ENCODE assay signal across 14 cellular contexts in genomic region chr2:176584333-176584732, GRCh38.
A peak's percentile ranks its signal among the peaks of the same experiment; 100 is the strongest.
DNase-seq lines count a peak whose midpoint lies in the region; ATAC-seq and TF ChIP-seq lines count a peak whose summit lies in the region.
"Had no signal": no experiment of that assay in that cellular context is flagged by ENCODE, and none has a peak within 500 bp of the region (broad histone marks: within the 10 kb centered on the region; RNA-seq: fewer than 3 reads in every experiment).

No MANE protein-coding gene starts in this region.

- H2BK15ac ChIP-seq in mesendoderm (replicated peaks; ENCODE audit: low read depth), result no peak overlapping the region

- H3K18ac ChIP-seq in mesendoderm (ENCODE audit: low read length), result peak overlapping the region; percentile 47

- H3K56ac ChIP-seq in mesendoderm (ENCODE audit: low read length), result no peak overlapping the region

- H3K79me1 ChIP-seq in mesendoderm (ENCODE audit: low read length), result no peaks in the 10 kb centered on the region

- no peaks in the 10 kb centered on the region for H3K9me2 ChIP-seq in PC-3 (replicated peaks; ENCODE audit: low read length)

- H3K4me3 ChIP-seq in PC-3 (ENCODE audit: low read length), result peak overlapping the region; percentile 59
- H3K4me3 ChIP-seq in epithelial cell of esophagus (ENCODE audit: low read length), result no peak overlapping the region
- H3K4me3 ChIP-seq in mesendoderm (ENCODE audit: low read length), result no peak overlapping the region
- H3K4me3 ChIP-seq in right atrium auricular region, result no peak overlapping the region
- H3K4me3 ChIP-seq: Peyer's patch had no signal

- H3K9me3 ChIP-seq in PC-3 (ENCODE audit: low read length), result no peaks in the 10 kb centered on the region
- H3K9me3 ChIP-seq in right atrium auricular region, result no peaks in the 10 kb centered on the region
- H3K9me3 ChIP-seq: Peyer's patch had no signal

- H3K79me2 ChIP-seq in PC-3 (ENCODE audit: low read length) (no peaks in the 10 kb centered on the region), mesendoderm (ENCODE audit: control insufficient read depth, insufficient read depth, low read length) (no peaks in the 10 kb centered on the region)

- H3K27ac ChIP-seq in PC-3 (ENCODE audit: low read length) (peak overlapping the region; percentile 93), mesendoderm (ENCODE audit: low read depth, low read length) (no peak overlapping the region), right atrium auricular region (no peak overlapping the region)
- H3K27ac ChIP-seq: Peyer's patch had no signal

- peak overlapping the region; percentile 52 for H2AFZ ChIP-seq in PC-3 (ENCODE audit: low read length)

- CTCF ChIA-PET in PC-3 (lab: Charles Lee), result no interaction called here

- H3K4me2 ChIP-seq in PC-3 (ENCODE audit: low read length) (peak overlapping the region; percentile 81), mesendoderm (ENCODE audit: low read length) (no peak overlapping the region)

- no CpG with 5 or more reads among the region's 3 CpGs for WGBS in mesendoderm (ENCODE audit: extremely low coverage, insufficient coverage, low lambda C conversion rate)

- no peak overlapping the region for H2BK120ac ChIP-seq in mesendoderm (ENCODE audit: low read depth, low read length)

- peaks cover 40% of the 10 kb centered on the region for H3K4me1 ChIP-seq in PC-3 (ENCODE audit: insufficient read depth, low read length)
- H3K4me1 ChIP-seq in mesendoderm (ENCODE audit: control insufficient read depth, low read depth, low read length), result peaks cover 2% of the 10 kb centered on the region
- no peaks in the 10 kb centered on the region for H3K4me1 ChIP-seq in right atrium auricular region
- H3K4me1 ChIP-seq: Peyer's patch had no signal

- no peak overlapping the region for H3K4ac ChIP-seq in mesendoderm (ENCODE audit: low read depth, low read length)

- DNase-seq in DMS53 treated with DMSO at 0.1 percent for 48 hours (lab: John Stamatoyannopoulos, UW; ENCODE audit: unreplicated experiment) (peak; percentile 38), PC-3 (peak; percentile 78), epithelial cell of esophagus (ENCODE audit: low read depth) (peak; percentile 66), mesendoderm (no peak), DMS 273 treated with DMSO at 0.1 percent for 48 hours (lab: John Stamatoyannopoulos, UW) (no peak), 8988T (no peak), right atrium auricular region (ENCODE audit: low spot score) (no peak)
- DNase-seq: activated CD4-positive, alpha-beta T cell treated with anti-CD3 and anti-CD28 coated beads for 4 hours; C1 segment of cervical spinal cord; NCI-H146; NCI-H524; Peyer's patch; stimulated activated CD4-positive, alpha-beta T cell treated with anti-CD3 and anti-CD28 coated beads, Interleukin-4, amount 100 ng/mL, for 1 hour had no signal

- H3F3A ChIP-seq in PC-3 (ENCODE audit: low read length, unreplicated experiment), result peaks cover 11% of the 10 kb centered on the region

- POLR2A ChIA-PET in PC-3 (lab: Charles Lee; ENCODE audit: unreplicated experiment), result no interaction called here

- ATAC-seq in PC-3 (peak; percentile 49), GM19324 (IDR thresholded peaks at IDR 0.05; ENCODE audit: low FRiP score, unreplicated experiment) (no peak)

- no peak overlapping the region for H2AK5ac ChIP-seq in mesendoderm (ENCODE audit: low read length)

- no TSS peak for BruUV-seq in PC-3 (replicated peaks; lab: Mats Ljungman, UMichigan)

- H3K36me3 ChIP-seq in PC-3 (ENCODE audit: low read depth, low read length) (no peaks in the 10 kb centered on the region), mesendoderm (ENCODE audit: control insufficient read depth, insufficient read depth, low read length) (no peaks in the 10 kb centered on the region), right atrium auricular region (no peaks in the 10 kb centered on the region)
- H3K36me3 ChIP-seq: Peyer's patch had no signal

- H4K8ac ChIP-seq in mesendoderm (ENCODE audit: low read depth, low read length), result no peak overlapping the region

- H3K9ac ChIP-seq in PC-3 (ENCODE audit: low read length), result peak overlapping the region; percentile 65
- no peak overlapping the region for H3K9ac ChIP-seq in mesendoderm (ENCODE audit: low read length)

- H3K27me3 ChIP-seq in PC-3 (ENCODE audit: low read length) (no peaks in the 10 kb centered on the region), mesendoderm (ENCODE audit: insufficient read depth, low read length, poor library complexity) (no peaks in the 10 kb centered on the region), right atrium auricular region (no peaks in the 10 kb centered on the region)
- H3K27me3 ChIP-seq: Peyer's patch had no signal

- no peaks in the 10 kb centered on the region for H4K20me1 ChIP-seq in PC-3 (ENCODE audit: low read length)

- no peak overlapping the region for H2BK5ac ChIP-seq in mesendoderm (ENCODE audit: low read length)

- no peak overlapping the region for H3K23ac ChIP-seq in mesendoderm (ENCODE audit: low read length)

- H4K5ac ChIP-seq in mesendoderm (ENCODE audit: low read length), result no peak overlapping the region

- intact Hi-C loops in PC-3 (cut with micrococcal nuclease), result no loop called here

- TF ChIP-seq CTCF in PC-3 (conservative IDR thresholded peaks at IDR 0.05; ENCODE audit: low read depth, low read length) (no peak), epithelial cell of esophagus (IDR thresholded peaks at IDR 0.05; ENCODE audit: insufficient read depth, low read depth, low read length, missing control alignments) (no peak), right atrium auricular region (IDR thresholded peaks at IDR 0.05) (no peak)

Comparison
In these comparisons a context has a peak if more than half of its experiments do, and no peak if none do; other contexts are left out.
1. DNase-seq: peak in DMS53 treated with DMSO at 0.1 percent for 48 hours (single experiment), PC-3 (single experiment) and epithelial cell of esophagus (single experiment); none in mesendoderm (single experiment), DMS 273 treated with DMSO at 0.1 percent for 48 hours (single experiment), 8988T (single experiment) and right atrium auricular region (single experiment).